ENCODE assay signal across 16 cellular contexts in the genomic region with DNA sequence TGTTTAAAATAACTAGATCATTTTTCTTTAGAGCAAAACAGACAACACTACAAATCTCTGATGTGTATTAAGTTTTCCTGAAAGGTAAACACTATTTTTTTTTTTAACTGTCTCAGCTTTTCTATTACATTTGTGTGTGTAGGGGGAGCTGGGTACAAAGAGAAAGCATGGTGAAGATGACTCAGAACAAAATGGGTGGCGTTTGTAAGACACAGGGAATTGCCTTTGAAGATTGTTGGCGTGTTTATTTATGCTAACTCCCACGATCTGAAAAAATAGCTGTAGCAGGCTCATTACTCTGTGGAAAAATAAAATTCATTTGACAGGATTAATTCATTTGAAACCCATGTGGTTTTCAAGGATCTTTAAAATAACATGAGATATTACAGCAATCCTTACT.
"Had no signal": no experiment of that assay in that cellular context is flagged by ENCODE, and none has a peak within 500 bp of the region (broad histone marks: within the 10 kb centered on the region; RNA-seq: fewer than 3 reads in every experiment).

No MANE protein-coding gene starts in this region.

- ATAC-seq: activated CD4-positive, alpha-beta T cell treated with anti-CD3 and anti-CD28 coated beads for 36 hours; activated naive CD4-positive, alpha-beta T cell treated with anti-CD3 and anti-CD28 coated beads, Interleukin-2, amount 50 U/mL, for 72 hours; lower lobe of right lung; natural killer cell; WTC11 had no signal

- H3K36me3 ChIP-seq: adrenal gland, breast epithelium, lower lobe of right lung, neutrophil had no signal

- DNase-seq: activated CD4-positive, alpha-beta T cell treated with anti-CD3 and anti-CD28 coated beads for 36 hours; activated CD4-positive, alpha-beta T cell treated with anti-CD3 and anti-CD28 coated beads, Interleukin-2, amount 50 U/mL, for 48 hours; activated gamma-delta T cell treated with Interleukin-2 at 50 U/mL for 16 hours; adrenal gland; cerebellar nuclear complex; cortex of kidney; left cardiac atrium; lower lobe of right lung; natural killer cell; stimulated activated CD4-positive, alpha-beta T cell treated with anti-CD3 and anti-CD28 coated beads, Interleukin-1b, Interleukin-23, amount 100 ng/mL, for 48 hours; stimulated activated CD8-positive, alpha-beta memory T cell treated with anti-CD3 and anti-CD28 coated beads, Interleukin-4, amount 100 ng/mL, for 48 hours; stimulated activated naive CD4-positive, alpha-beta T cell had no signal

- H3K27me3 ChIP-seq: adrenal gland, breast epithelium, neutrophil had no signal

- H3K4me3 ChIP-seq: adrenal gland, breast epithelium, lower lobe of right lung had no signal

- H3K27ac ChIP-seq: adrenal gland, breast epithelium, lower lobe of right lung, neutrophil had no signal

- H3K9me3 ChIP-seq: adrenal gland, breast epithelium, lower lobe of right lung, neutrophil had no signal

- H3K4me1 ChIP-seq: adrenal gland, breast epithelium, lower lobe of right lung had no signal
